Comparison of ENCODE assay signal across 10 cellular contexts in genomic region chr17:83103200-83103937, GRCh38. TPM values are rescaled to one million over a fixed set of nuclear protein-coding genes. Genes with fewer than 3 reads are reported as not detected.
A peak's percentile ranks its signal among the peaks of the same experiment; 100 is the strongest.
DNase-seq lines count a peak whose midpoint lies in the region; ATAC-seq and TF ChIP-seq lines count a peak whose summit lies in the region.
"Had no signal": no experiment of that assay in that cellular context is flagged by ENCODE, and none has a peak within 500 bp of the region (broad histone marks: within the 10 kb centered on the region; RNA-seq: fewer than 3 reads in every experiment).

No MANE protein-coding gene starts in this region.

- H3K27ac Mint-ChIP-seq in activated CD8-positive, alpha-beta memory T cell treated with anti-CD3 and anti-CD28 coated beads, Interleukin-2, amount 10 ng/mL, durations not matched to agents 7 days and 5 days = no peak overlapping the region
- no peak overlapping the region for H3K27ac Mint-ChIP-seq in endodermal cell

- H3K4me1 ChIP-seq in stomach (peaks cover 47 to 57% (median 48%) of the 10 kb centered on the region in 4 donors), endodermal cell (ENCODE audit: control insufficient read depth, insufficient read depth, low read length) (no peaks in the 10 kb centered on the region)

- peak; percentile 73 for DNase-seq in activated CD8-positive, alpha-beta memory T cell treated with anti-CD3 and anti-CD28 coated beads, Interleukin-2, amount 50 U/mL, for 48 hours
- DNase-seq in activated CD8-positive, alpha-beta memory T cell treated with anti-CD3 and anti-CD28 coated beads, Interleukin-2, amount 10 ng/mL, durations not matched to agents 7 days and 5 days = no peak
- DNase-seq in NOMO-1 treated with DMSO at 0.1 percent for 48 hours (lab: John Stamatoyannopoulos, UW; ENCODE audit: unreplicated experiment) (peak; percentile 67), fibroblast of villous mesenchyme (ENCODE audit: low read depth) (peak; percentile 87), stomach (peak; percentile 83), NCI-H146 treated with DMSO at 0.1 percent for 48 hours (lab: John Stamatoyannopoulos, UW; ENCODE audit: unreplicated experiment) (no peak), endodermal cell (no peak)
- DNase-seq: GF-D8 had no signal

- H3K4me3 ChIP-seq in fibroblast of villous mesenchyme (ENCODE audit: low read depth, low read length) (peak overlapping the region; percentile 23), stomach (peak overlapping the region in 3 of 4 donors; percentile 13 to 34 (median 16)), endodermal cell (ENCODE audit: low read length) (no peak overlapping the region)
- H3K4me3 ChIP-seq: SJSA1 had no signal

- ATAC-seq in activated CD8-positive, alpha-beta memory T cell treated with anti-CD3 and anti-CD28 coated beads, Interleukin-2, amount 10 ng/mL, durations not matched to agents 7 days and 5 days = no peak
- no peak for ATAC-seq in HG03354 (IDR thresholded peaks at IDR 0.05; ENCODE audit: poor library complexity, severe bottlenecking, unreplicated experiment)

- H3K27me3 Mint-ChIP-seq in activated CD8-positive, alpha-beta memory T cell treated with anti-CD3 and anti-CD28 coated beads, Interleukin-2, amount 10 ng/mL, durations not matched to agents 7 days and 5 days = peaks cover 19% of the 10 kb centered on the region
- no peaks in the 10 kb centered on the region for H3K27me3 Mint-ChIP-seq in endodermal cell (ENCODE audit: insufficient read depth)

- H3K27me3 ChIP-seq in stomach = peaks cover 0 to 34% (median 14%) of the 10 kb centered on the region in 3 donors
- H3K27me3 ChIP-seq in endodermal cell (ENCODE audit: control insufficient read depth, insufficient read depth, low read length, poor library complexity, severe bottlenecking) = no peaks in the 10 kb centered on the region
- H3K27me3 ChIP-seq: SJSA1 had no signal

- peaks cover 12% of the 10 kb centered on the region for H3K4me1 Mint-ChIP-seq in activated CD8-positive, alpha-beta memory T cell treated with anti-CD3 and anti-CD28 coated beads, Interleukin-2, amount 10 ng/mL, durations not matched to agents 7 days and 5 days
- no peaks in the 10 kb centered on the region for H3K4me1 Mint-ChIP-seq in endodermal cell

- no peaks in the 10 kb centered on the region for H3K9me3 ChIP-seq in stomach
- no peaks in the 10 kb centered on the region for H3K9me3 ChIP-seq in endodermal cell (ENCODE audit: control insufficient read depth, low read length)

- CTCF ChIA-PET in activated CD8-positive, alpha-beta memory T cell treated with anti-CD3 and anti-CD28 coated beads, Interleukin-2, amount 10 ng/mL, durations not matched to agents 7 days and 5 days (lab: Charles Lee) = interaction anchor here (2.4 kb wide), 1 partner anchor 97 kb away, joined by 6 read pairs; no protein-coding TSS in a partner anchor

- no peak for TF ChIP-seq POLR2A in stomach (IDR thresholded peaks at IDR 0.05)

- TF ChIP-seq EP300 in stomach (IDR thresholded peaks at IDR 0.05) = no peak

- H3K36me3 ChIP-seq in stomach (no peaks in the 10 kb centered on the region), endodermal cell (ENCODE audit: control insufficient read depth, insufficient read depth, low read length) (no peaks in the 10 kb centered on the region)
- H3K36me3 ChIP-seq: SJSA1 had no signal

- no peaks in the 10 kb centered on the region for H3K9me3 Mint-ChIP-seq in activated CD8-positive, alpha-beta memory T cell treated with anti-CD3 and anti-CD28 coated beads, Interleukin-2, amount 10 ng/mL, durations not matched to agents 7 days and 5 days (ENCODE audit: low read depth)
- H3K9me3 Mint-ChIP-seq in endodermal cell = peaks cover 7% of the 10 kb centered on the region

- TF ChIP-seq CTCF in fibroblast of villous mesenchyme (IDR thresholded peaks at IDR 0.05; ENCODE audit: insufficient read depth, low read depth, low read length) (no peak), stomach (IDR thresholded peaks at IDR 0.05) (no peak), endodermal cell (conservative IDR thresholded peaks at IDR 0.05) (no peak)

- H3K27ac ChIP-seq in stomach (peak overlapping the region; percentile 29 to 84 (median 49)), endodermal cell (ENCODE audit: low read depth, low read length) (no peak overlapping the region)
- H3K27ac ChIP-seq: SJSA1 had no signal

- no peaks in the 10 kb centered on the region for H3K36me3 Mint-ChIP-seq in activated CD8-positive, alpha-beta memory T cell treated with anti-CD3 and anti-CD28 coated beads, Interleukin-2, amount 10 ng/mL, durations not matched to agents 7 days and 5 days
- no peaks in the 10 kb centered on the region for H3K36me3 Mint-ChIP-seq in endodermal cell (ENCODE audit: low read depth)

- H3K9ac ChIP-seq in endodermal cell (ENCODE audit: extremely low read depth, low read length, poor library complexity, severe bottlenecking) = no peak overlapping the region

- intact Hi-C loops in stomach (cut with DNase I; ENCODE audit: low total_unique reads) = no loop called here

- no peak overlapping the region for H3K4me3 Mint-ChIP-seq in activated CD8-positive, alpha-beta memory T cell treated with anti-CD3 and anti-CD28 coated beads, Interleukin-2, amount 10 ng/mL, durations not matched to agents 7 days and 5 days
- H3K4me3 Mint-ChIP-seq in endodermal cell = no peak overlapping the region

- 13 to 73% (median 53%) methylated on average over 32 to 52 of the region's 60 CpGs for WGBS in stomach, 5 donors
- 91 to 100% methylated on average over 5 to 34 of the region's 60 CpGs for WGBS in endodermal cell (ENCODE audit: insufficient coverage in 1 of 2, insufficient read length in 1 of 2), 2 experiments

RNA-seq across cellular contexts. Expression of gene METRNL, which starts 24.0 kb away (rescaled TPM):
- 10 to 100 TPM; 42.9 to 49.9 TPM for total RNA-seq in activated CD8-positive, alpha-beta memory T cell treated with anti-CD3 and anti-CD28 coated beads, Interleukin-2, amount 10 ng/mL, durations not matched to agents 7 days and 5 days
- total RNA-seq in fibroblast of villous mesenchyme (47.1 and 59.9 TPM in 2 replicates), stomach (100 to 1,000 TPM in 2 of 5 donors, 10 to 100 TPM in 3; 25.7 to 452 (median 55.4) TPM), endodermal cell (10 to 100 TPM in 1 of 2 donors, 1 to 10 TPM in 1; 7.3 to 10.3 TPM)
- polyA plus RNA-seq in stomach = 10 to 100 TPM; 29.3 to 49.1 (median 35.9) TPM
- 17.8 TPM for polyA plus RNA-seq in endodermal cell (2013, experiment 1 of 2)
- polyA plus RNA-seq in endodermal cell (2013, experiment 2 of 2) = 16.6 TPM

Comparison
In these comparisons a context has a peak if more than half of its experiments do, and no peak if none do; other contexts are left out.
1. DNase-seq: peak in activated CD8-positive, alpha-beta memory T cell treated with anti-CD3 and anti-CD28 coated beads, Interleukin-2, amount 50 U/mL, for 48 hours (single experiment), NOMO-1 treated with DMSO at 0.1 percent for 48 hours (single experiment), fibroblast of villous mesenchyme (single experiment) and stomach (single experiment); none in activated CD8-positive, alpha-beta memory T cell treated with anti-CD3 and anti-CD28 coated beads, Interleukin-2, amount 10 ng/mL, durations not matched to agents 7 days and 5 days (single experiment), NCI-H146 treated with DMSO at 0.1 percent for 48 hours (single experiment) and endodermal cell (single experiment).